Comparison of ENCODE assay signal across 17 cellular contexts in the genomic region with DNA sequence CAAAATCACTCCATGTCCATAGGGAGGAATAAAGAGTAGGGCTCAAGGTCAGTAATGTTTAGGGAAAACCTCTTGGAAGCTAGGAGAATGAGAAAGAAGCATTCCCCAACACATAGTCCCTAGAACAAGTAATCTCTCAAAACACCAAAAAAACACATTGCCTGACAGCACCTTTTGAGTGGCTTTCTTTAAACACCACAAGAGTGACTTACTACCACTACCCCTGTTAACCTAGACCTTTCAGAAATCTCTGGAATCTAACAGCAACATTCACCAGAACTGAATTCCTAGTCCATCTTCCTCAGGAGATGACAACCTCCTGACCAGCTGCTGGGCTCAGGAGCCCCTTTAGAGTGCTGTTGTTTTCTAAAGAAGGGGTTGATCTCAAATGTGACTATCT.
DNase-seq lines count a peak whose midpoint lies in the region; ATAC-seq and TF ChIP-seq lines count a peak whose summit lies in the region.
"Had no signal": no experiment of that assay in that cellular context is flagged by ENCODE, and none has a peak within 500 bp of the region (broad histone marks: within the 10 kb centered on the region; RNA-seq: fewer than 3 reads in every experiment).

No MANE protein-coding gene starts in this region.

- no peak for TF ChIP-seq CTCF in choroid plexus epithelial cell (conservative IDR thresholded peaks at IDR 0.05; ENCODE audit: low read depth, low read length)
- no peak for TF ChIP-seq CTCF in nephron (IDR thresholded peaks at IDR 0.05; ENCODE audit: unreplicated experiment in 3 of 3)
- no peak for TF ChIP-seq CTCF in thoracic aorta (IDR thresholded peaks at IDR 0.05)
- no peak for TF ChIP-seq CTCF in natural killer cell (IDR thresholded peaks at IDR 0.05)

- no peaks in the 10 kb centered on the region for H3K9me3 ChIP-seq in thoracic aorta
- H3K9me3 ChIP-seq: BE2C had no signal

- H3K36me3 ChIP-seq in thoracic aorta = peaks cover 34% of the 10 kb centered on the region

- H3K27me3 Mint-ChIP-seq in nephron (ENCODE audit: low read depth) = no peaks in the 10 kb centered on the region
- peaks cover 10 to 17% of the 10 kb centered on the region in 2 donors for H3K27me3 Mint-ChIP-seq in natural killer cell (ENCODE audit: low read depth in 2 of 2)

- H3K4me3 Mint-ChIP-seq in nephron (no peak overlapping the region), natural killer cell (no peak overlapping the region)
- H3K4me3 Mint-ChIP-seq: CD4-positive, alpha-beta memory T cell; IgD-negative memory B cell had no signal

- H3K36me3 Mint-ChIP-seq in nephron (ENCODE audit: low read depth) = peaks cover 52% of the 10 kb centered on the region
- H3K36me3 Mint-ChIP-seq in natural killer cell = no peaks in the 10 kb centered on the region
- H3K36me3 Mint-ChIP-seq: CD4-positive, alpha-beta memory T cell; IgD-negative memory B cell had no signal

- ATAC-seq in thoracic aorta (ENCODE audit: insufficient number of reproducible peaks, low FRiP score, low read depth) (no peak), natural killer cell (no peak)
- ATAC-seq: PC-3 had no signal

- H3K4me3 ChIP-seq in choroid plexus epithelial cell (ENCODE audit: low read depth, low read length) (no peak overlapping the region), thoracic aorta (no peak overlapping the region)

- H3K27ac Mint-ChIP-seq in nephron (peak overlapping the region; percentile 14 to 93 (median 70)), natural killer cell (no peak overlapping the region)
- H3K27ac Mint-ChIP-seq: CD4-positive, alpha-beta memory T cell had no signal

- peaks cover 29 to 74% of the 10 kb centered on the region in 2 donors for H3K4me1 ChIP-seq in thoracic aorta (ENCODE audit: control insufficient read depth in 1 of 2, low read depth in 2 of 2)

- H3K4me1 Mint-ChIP-seq in nephron (peaks cover 47% of the 10 kb centered on the region), natural killer cell (no peaks in the 10 kb centered on the region)
- H3K4me1 Mint-ChIP-seq: CD4-positive, alpha-beta memory T cell; IgD-negative memory B cell had no signal

- DNase-seq in LHCN-M2 (ENCODE audit: low read depth) (peak; percentile 26), choroid plexus epithelial cell (ENCODE audit: low read depth) (peak; percentile 49), thoracic aorta (ENCODE audit: low spot score) (no peak), natural killer cell (no peak), glomerular visceral epithelial cell (ENCODE audit: extremely low spot score) (no peak), OCI-M2 (lab: John Stamatoyannopoulos, UW; ENCODE audit: unreplicated experiment) (no peak)
- DNase-seq: BE2C; CD4-positive, alpha-beta memory T cell; DMS79 treated with DMSO at 0.1 percent for 48 hours; NCI-H1048; NCI-H1694; NCI-H2107; NCI-H226; NCI-H526; PC-3 had no signal

- peak overlapping the region; percentile 83 to 86 for H3K27ac ChIP-seq in thoracic aorta

- intact Hi-C loops in natural killer cell (cut with micrococcal nuclease) = loop anchor here (5.0 kb wide), 1 partner anchor 323 kb away; no protein-coding TSS in a partner anchor

- H3K9me3 Mint-ChIP-seq in nephron (peaks cover 4% of the 10 kb centered on the region), natural killer cell (peaks cover 0 to 2% of the 10 kb centered on the region in 2 donors)

- no peaks in the 10 kb centered on the region for H3K27me3 ChIP-seq in thoracic aorta (replicated peaks; ENCODE audit: insufficient read depth)
- H3K27me3 ChIP-seq: BE2C had no signal

Comparison
In these comparisons a context has a peak if more than half of its experiments do, and no peak if none do; other contexts are left out.
1. DNase-seq: peak in LHCN-M2 (single experiment) and choroid plexus epithelial cell (single experiment); none in thoracic aorta (single experiment), natural killer cell (single experiment), glomerular visceral epithelial cell (single experiment) and OCI-M2 (single experiment).
2. H3K27ac Mint-ChIP-seq: peak in nephron (3 of 3); none in natural killer cell (0 of 2).